ENCODE assay signal across 9 cellular contexts in genomic region chr17:56939869-56940484, GRCh38. TPM values are rescaled to one million over a fixed set of nuclear protein-coding genes. Genes with fewer than 3 reads are reported as not detected.
DNase-seq lines count a peak whose midpoint lies in the region; ATAC-seq and TF ChIP-seq lines count a peak whose summit lies in the region.
"Had no signal": no experiment of that assay in that cellular context is flagged by ENCODE, and none has a peak within 500 bp of the region (broad histone marks: within the 10 kb centered on the region; RNA-seq: fewer than 3 reads in every experiment).

No MANE protein-coding gene starts in this region.

- ATAC-seq in activated CD8-positive, alpha-beta memory T cell treated with anti-CD3 and anti-CD28 coated beads, Interleukin-2, amount 10 ng/mL, durations not matched to agents 7 days and 5 days: peak; percentile 66
- ATAC-seq in IMR-90 (ENCODE audit: low read depth): peak; percentile 92

- H4K8ac ChIP-seq in IMR-90 (ENCODE audit: low read depth in 2 of 2, low read length in 2 of 2): no peak overlapping the region

- no peak overlapping the region for H3K4me3 ChIP-seq in IMR-90 (ENCODE audit: insufficient read depth, low read depth, low read length)
- no peak overlapping the region for H3K4me3 ChIP-seq in OCI-LY1 (ENCODE audit: low read depth, low read length, poor library complexity, severe bottlenecking)
- no peak overlapping the region for H3K4me3 ChIP-seq in cardiac fibroblast (replicated peaks in 1 of 2; ENCODE audit: low read depth in 2 of 2, low read length in 2 of 2)
- no peak overlapping the region for H3K4me3 ChIP-seq in transverse colon

- no CpG with 5 or more reads among the region's 11 CpGs for WGBS in IMR-90 (ENCODE audit: extremely low coverage in 2 of 2, insufficient read length in 1 of 2), 2 experiments
- WGBS in transverse colon (ENCODE audit: low coverage in 1 of 2), 2 donors: 20 to 56% methylated on average over 2 to 11 of the region's 11 CpGs

- H3K23ac ChIP-seq in IMR-90 (ENCODE audit: low read depth, low read length): no peak overlapping the region

- H3K27ac Mint-ChIP-seq in activated CD8-positive, alpha-beta memory T cell treated with anti-CD3 and anti-CD28 coated beads, Interleukin-2, amount 10 ng/mL, durations not matched to agents 7 days and 5 days: peak overlapping the region; percentile 49
- H3K27ac Mint-ChIP-seq: activated naive CD4-positive, alpha-beta T cell treated with anti-CD3 and anti-CD28 coated beads, Interleukin-2, amount 50 U/mL, for 24 hours had no signal

- H3F3A ChIP-seq in OCI-LY1 (ENCODE audit: insufficient read depth, low read length): no peaks in the 10 kb centered on the region

- no peaks in the 10 kb centered on the region for H3K9me3 Mint-ChIP-seq in activated CD8-positive, alpha-beta memory T cell treated with anti-CD3 and anti-CD28 coated beads, Interleukin-2, amount 10 ng/mL, durations not matched to agents 7 days and 5 days (ENCODE audit: low read depth)
- H3K9me3 Mint-ChIP-seq: activated naive CD4-positive, alpha-beta T cell treated with anti-CD3 and anti-CD28 coated beads, Interleukin-2, amount 50 U/mL, for 24 hours had no signal

- H3K4me1 Mint-ChIP-seq in activated CD8-positive, alpha-beta memory T cell treated with anti-CD3 and anti-CD28 coated beads, Interleukin-2, amount 10 ng/mL, durations not matched to agents 7 days and 5 days: peaks cover 24% of the 10 kb centered on the region

- no peak overlapping the region for H3K18ac ChIP-seq in IMR-90 (ENCODE audit: low read depth, low read length)

- in situ Hi-C loops in IMR-90 (cut with MboI; ENCODE audit: low sequenced_read_pairs) (loop anchor here (5.0 to 25.0 kb wide), 2 partner anchors 123 to 353 kb away; partner anchors contain the start of gene NOG), transverse colon (cut with MboI; ENCODE audit: low pct_ligation_motif_present in 1 of 4, low pct_unique_long_range_greater_than_20kb in 1 of 4, low sequenced_read_pairs in 3 of 4) (loop anchor here (5.0 to 25.0 kb wide), 3 partner anchors 113 to 128 kb away; no protein-coding TSS in a partner anchor)

- no peak overlapping the region for H2BK120ac ChIP-seq in IMR-90 (ENCODE audit: low read depth, low read length)

- no peak overlapping the region for H3K14ac ChIP-seq in IMR-90 (replicated peaks; ENCODE audit: low read depth, low read length)

- no peak overlapping the region for H2AFZ ChIP-seq in IMR-90 (replicated peaks; ENCODE audit: low read length, poor library complexity)
- no peak overlapping the region for H2AFZ ChIP-seq in OCI-LY1 (ENCODE audit: low read length)

- no peaks in the 10 kb centered on the region for H3K27me3 Mint-ChIP-seq in activated CD8-positive, alpha-beta memory T cell treated with anti-CD3 and anti-CD28 coated beads, Interleukin-2, amount 10 ng/mL, durations not matched to agents 7 days and 5 days
- H3K27me3 Mint-ChIP-seq: activated naive CD4-positive, alpha-beta T cell treated with anti-CD3 and anti-CD28 coated beads, Interleukin-2, amount 50 U/mL, for 24 hours had no signal

- H3K4me2 ChIP-seq in IMR-90 (ENCODE audit: low read depth, low read length) (no peak overlapping the region), OCI-LY1 (ENCODE audit: low read length) (no peak overlapping the region)

- H2AK9ac ChIP-seq in IMR-90 (replicated peaks; ENCODE audit: low read depth, low read length, poor library complexity): no peak overlapping the region

- no peak overlapping the region for H2BK5ac ChIP-seq in IMR-90 (ENCODE audit: low read depth, low read length, poor library complexity, severe bottlenecking)

- H3K27ac ChIP-seq in IMR-90 (ENCODE audit: insufficient read depth, low read length) (no peak overlapping the region), OCI-LY1 (ENCODE audit: low read depth, low read length, poor library complexity, severe bottlenecking) (no peak overlapping the region), transverse colon (no peak overlapping the region)

- peak overlapping the region; percentile 4; the same call in 1 of the 2 replicates for H3K4ac ChIP-seq in IMR-90 (ENCODE audit: low read depth, low read length)

- DNase-seq in activated CD8-positive, alpha-beta memory T cell treated with anti-CD3 and anti-CD28 coated beads, Interleukin-2, amount 10 ng/mL, durations not matched to agents 7 days and 5 days: no peak
- no peak for DNase-seq in activated CD8-positive, alpha-beta memory T cell treated with anti-CD3 and anti-CD28 coated beads for 24 hours
- peak; percentile 62 for DNase-seq in IMR-90
- DNase-seq in cardiac fibroblast (ENCODE audit: low read depth in 2 of 2): peak; percentile 73 to 74
- peak; percentile 87 for DNase-seq in left kidney (ENCODE audit: low read depth, low spot score)
- no peak for DNase-seq in transverse colon
- DNase-seq in T1000 (lab: John Stamatoyannopoulos, UW): no peak

- no peak overlapping the region for H4K91ac ChIP-seq in IMR-90 (ENCODE audit: insufficient read depth, low read depth, low read length)

- H3K9ac ChIP-seq in IMR-90 (ENCODE audit: low read depth, low read length) (no peak overlapping the region), OCI-LY1 (ENCODE audit: low read length) (no peak overlapping the region)

- no TSS peak for BruUV-seq in IMR-90 (replicated peaks; lab: Mats Ljungman, UMichigan)

- H3K79me2 ChIP-seq in OCI-LY1 (ENCODE audit: insufficient read depth, low read length): no peaks in the 10 kb centered on the region

- no peak overlapping the region for H2BK15ac ChIP-seq in IMR-90 (ENCODE audit: low read depth, low read length)

- H2AK5ac ChIP-seq in IMR-90 (ENCODE audit: low read depth, low read length): no peak overlapping the region

- H3K4me1 ChIP-seq in IMR-90 (ENCODE audit: control insufficient read depth, insufficient read depth, low read length) (no peaks in the 10 kb centered on the region), OCI-LY1 (ENCODE audit: insufficient read depth, low read length, severe bottlenecking) (no peaks in the 10 kb centered on the region), transverse colon (no peaks in the 10 kb centered on the region)

- peaks cover 32% of the 10 kb centered on the region for H3K36me3 ChIP-seq in IMR-90 (ENCODE audit: control insufficient read depth, insufficient read depth, low read length)
- H3K36me3 ChIP-seq in OCI-LY1 (ENCODE audit: insufficient read depth, low read length): peaks cover 82% of the 10 kb centered on the region
- H3K36me3 ChIP-seq in transverse colon: peaks cover 0 to 44% (median 20%) of the 10 kb centered on the region in 4 donors

- H3K27me3 ChIP-seq in IMR-90 (ENCODE audit: control insufficient read depth, insufficient read depth, low read length) (no peaks in the 10 kb centered on the region), OCI-LY1 (ENCODE audit: insufficient read depth, low read length) (no peaks in the 10 kb centered on the region), transverse colon (no peaks in the 10 kb centered on the region)

- H3K9me2 ChIP-seq in OCI-LY1 (ENCODE audit: low read depth, low read length): no peaks in the 10 kb centered on the region

- H2BK20ac ChIP-seq in IMR-90 (ENCODE audit: low read depth, low read length): no peak overlapping the region

- CTCF ChIA-PET in activated CD8-positive, alpha-beta memory T cell treated with anti-CD3 and anti-CD28 coated beads, Interleukin-2, amount 10 ng/mL, durations not matched to agents 7 days and 5 days (lab: Charles Lee): interaction anchor here (0.7 to 2.6 kb wide), 13 partner anchors 12 to 160 kb away, joined by 3 to 49 read pairs (median 4); partner anchors contain the start of genes C17orf67, DGKE and TRIM25
- CTCF ChIA-PET in IMR-90 (lab: Yijun Ruan, JAX): interaction anchor here (0.7 to 0.9 kb wide), 3 partner anchors 8 to 347 kb away, joined by 3 to 10 read pairs (median 4); partner anchors contain the start of gene NOG

- TF ChIP-seq CTCF in IMR-90 (conservative IDR thresholded peaks at IDR 0.05; ENCODE audit: low read depth, low read length) (peak; percentile 73), OCI-LY1 (IDR thresholded peaks at IDR 0.05; ENCODE audit: low read length) (peak; percentile 82), cardiac fibroblast (IDR thresholded peaks at IDR 0.05; ENCODE audit: low read depth, low read length) (peak; percentile 57), transverse colon (IDR thresholded peaks at IDR 0.05) (peak; percentile 66 to 78 (median 74))

- H3K36me3 Mint-ChIP-seq in activated CD8-positive, alpha-beta memory T cell treated with anti-CD3 and anti-CD28 coated beads, Interleukin-2, amount 10 ng/mL, durations not matched to agents 7 days and 5 days: peaks cover 50% of the 10 kb centered on the region

- H3K9me3 ChIP-seq in IMR-90 (ENCODE audit: control insufficient read depth, insufficient read depth, low read length) (no peaks in the 10 kb centered on the region), OCI-LY1 (ENCODE audit: low read length) (no peaks in the 10 kb centered on the region), transverse colon (no peaks in the 10 kb centered on the region)

- H3K4me3 Mint-ChIP-seq in activated CD8-positive, alpha-beta memory T cell treated with anti-CD3 and anti-CD28 coated beads, Interleukin-2, amount 10 ng/mL, durations not matched to agents 7 days and 5 days: no peak overlapping the region
- H3K4me3 Mint-ChIP-seq: activated naive CD4-positive, alpha-beta T cell treated with anti-CD3 and anti-CD28 coated beads, Interleukin-2, amount 50 U/mL, for 24 hours had no signal

- no peak overlapping the region for H3K56ac ChIP-seq in IMR-90 (ENCODE audit: extremely low read depth, insufficient read depth, low read length)

- peaks cover 0 to 7% of the 10 kb centered on the region in 2 experiments; a peak in 2 of 4 replicates for H3K79me1 ChIP-seq in IMR-90 (ENCODE audit: low read depth in 1 of 2, low read length in 2 of 2)

- TF ChIP-seq RAD21 in IMR-90 (IDR thresholded peaks at IDR 0.05; ENCODE audit: low read length): peak; percentile 79

- dilution Hi-C loops in IMR-90 (cut with HindIII; ENCODE audit: low sequenced_read_pairs, unreplicated experiment): no loop called here

- peaks cover 3% of the 10 kb centered on the region; the same call in 1 of the 2 replicates for H3K9me1 ChIP-seq in IMR-90 (ENCODE audit: insufficient read depth, low read length)

- intact Hi-C loops in IMR-90 (cut with micrococcal nuclease) (loop anchor here (1.0 kb wide), 2 partner anchors 121 to 348 kb away; no protein-coding TSS in a partner anchor), transverse colon (cut with DNase I; ENCODE audit: low total_unique reads) (loop anchor here (5.0 kb wide), 2 partner anchors 48 to 123 kb away; no protein-coding TSS in a partner anchor)

- H4K20me1 ChIP-seq in IMR-90 (ENCODE audit: insufficient read depth, low read length) (no peaks in the 10 kb centered on the region), OCI-LY1 (ENCODE audit: insufficient read depth, low read length) (no peaks in the 10 kb centered on the region)

- POLR2A ChIA-PET in IMR-90 (lab: Charles Lee; ENCODE audit: unreplicated experiment): no interaction called here

- TF ChIP-seq EP300 in transverse colon (IDR thresholded peaks at IDR 0.05; ENCODE audit: low read depth): no peak

- peak overlapping the region; percentile 54; the same call in 1 of the 2 replicates for H4K5ac ChIP-seq in IMR-90 (ENCODE audit: low read depth, low read length)

- no peak for TF ChIP-seq POLR2A in IMR-90 (IDR thresholded peaks at IDR 0.05; ENCODE audit: low read depth, low read length)
- TF ChIP-seq POLR2A in transverse colon (IDR thresholded peaks at IDR 0.05): no peak

RNA-seq across cellular contexts. Expression of gene COIL, which starts 20.9 kb away (rescaled TPM):
- 10 to 100 TPM; 16.6 to 21.3 TPM for total RNA-seq in activated CD8-positive, alpha-beta memory T cell treated with anti-CD3 and anti-CD28 coated beads, Interleukin-2, amount 10 ng/mL, durations not matched to agents 7 days and 5 days
- total RNA-seq in IMR-90 (2012; rRNA removed) (13.3 and 21.7 TPM in 2 replicates), transverse colon (10 to 100 TPM in 2 of 4 donors, 1 to 10 TPM in 2; 1.5 to 12.2 (median 8.2) TPM)
- polyA plus RNA-seq in IMR-90 (2012; rRNA removed): 4.3 and 5.2 TPM in 2 replicates
- 1.2 and 1.9 TPM in 2 replicates for polyA plus RNA-seq in IMR-90 (2012; cell fraction: cytosol; rRNA removed)
- polyA plus RNA-seq in IMR-90 (2012; cell fraction: nucleus; rRNA removed; ENCODE audit: low replicate concordance): 1.7 and 5.6 TPM in 2 replicates

RNA-seq across cellular contexts. Expression of gene TRIM25, which starts 26.1 kb away (rescaled TPM):
- total RNA-seq in activated CD8-positive, alpha-beta memory T cell treated with anti-CD3 and anti-CD28 coated beads, Interleukin-2, amount 10 ng/mL, durations not matched to agents 7 days and 5 days: 100 to 1,000 TPM; 166 to 227 TPM
- total RNA-seq in IMR-90 (2012; rRNA removed) (25.5 and 28.9 TPM in 2 replicates), transverse colon (100 to 1,000 TPM in 2 of 4 donors, 10 to 100 TPM in 2; 67.5 to 251 (median 97.7) TPM)
- 27.5 and 29.9 TPM in 2 replicates for polyA plus RNA-seq in IMR-90 (2012; rRNA removed)
- polyA plus RNA-seq in IMR-90 (2012; cell fraction: cytosol; rRNA removed): 8.4 and 14.0 TPM in 2 replicates
- polyA plus RNA-seq in IMR-90 (2012; cell fraction: nucleus; rRNA removed; ENCODE audit: low replicate concordance): 57.2 and 84.7 TPM in 2 replicates

RNA-seq across cellular contexts. Expression of gene SCPEP1, which starts 38.0 kb away (rescaled TPM):
- total RNA-seq in activated CD8-positive, alpha-beta memory T cell treated with anti-CD3 and anti-CD28 coated beads, Interleukin-2, amount 10 ng/mL, durations not matched to agents 7 days and 5 days: 10 to 100 TPM; 21.0 to 47.6 TPM
- total RNA-seq in IMR-90 (2012; rRNA removed) (16.5 and 16.7 TPM in 2 replicates), transverse colon (10 to 100 TPM; 13.1 to 39.7 (median 20.3) TPM)
- 29.8 and 32.1 TPM in 2 replicates for polyA plus RNA-seq in IMR-90 (2012; rRNA removed)
- 20.9 and 26.8 TPM in 2 replicates for polyA plus RNA-seq in IMR-90 (2012; cell fraction: cytosol; rRNA removed)
- polyA plus RNA-seq in IMR-90 (2012; cell fraction: nucleus; rRNA removed; ENCODE audit: low replicate concordance): 35.9 and 56.4 TPM in 2 replicates

Comparison
In these comparisons a context has a peak if more than half of its experiments do, and no peak if none do; other contexts are left out.
1. DNase-seq: peak in IMR-90 (single experiment), cardiac fibroblast (2 of 2) and left kidney (single experiment); none in activated CD8-positive, alpha-beta memory T cell treated with anti-CD3 and anti-CD28 coated beads, Interleukin-2, amount 10 ng/mL, durations not matched to agents 7 days and 5 days (single experiment), activated CD8-positive, alpha-beta memory T cell treated with anti-CD3 and anti-CD28 coated beads for 24 hours (single experiment), transverse colon (single experiment) and T1000 (single experiment).
2. Peak in every context shown above with its lines, with median percentiles within 50 percentile points of each other: CTCF ChIP-seq.